Comparison of ENCODE assay signal across 8 cellular contexts in genomic region chr1:155000475-155000724, GRCh38. TPM values are rescaled to one million over a fixed set of nuclear protein-coding genes. Genes with fewer than 3 reads are reported as not detected.
DNase-seq lines count a peak whose midpoint lies in the region; ATAC-seq lines count a peak whose summit lies in the region.

No MANE protein-coding gene starts in this region.

- H3K4me3 ChIP-seq in iPS-15b (ENCODE audit: low read depth, low read length) = peak overlapping the region; percentile 89

- H3K9me3 Mint-ChIP-seq in activated T-helper 17 cell treated with anti-CD3 and anti-CD28 coated beads, Interleukin-2, amount 50 U/mL, for 72 hours = no peaks in the 10 kb centered on the region
- H3K9me3 Mint-ChIP-seq in stimulated activated naive B cell treated with anti-CD40 and anti-IgM and Interleukin-4, amounts not matched to agents 10 μg/mL and 1 μg/mL and 100 μg/mL, for 72 hours = no peaks in the 10 kb centered on the region

- peak overlapping the region; percentile 93 for H3K27ac Mint-ChIP-seq in activated T-helper 17 cell treated with anti-CD3 and anti-CD28 coated beads, Interleukin-2, amount 50 U/mL, for 72 hours
- H3K27ac Mint-ChIP-seq in stimulated activated naive B cell treated with anti-CD40 and anti-IgM and Interleukin-4, amounts not matched to agents 10 μg/mL and 1 μg/mL and 100 μg/mL, for 72 hours = peak overlapping the region; percentile 95

- H3K4me1 Mint-ChIP-seq in activated T-helper 17 cell treated with anti-CD3 and anti-CD28 coated beads, Interleukin-2, amount 50 U/mL, for 72 hours = peaks cover 34% of the 10 kb centered on the region
- H3K4me1 Mint-ChIP-seq in stimulated activated naive B cell treated with anti-CD40 and anti-IgM and Interleukin-4, amounts not matched to agents 10 μg/mL and 1 μg/mL and 100 μg/mL, for 72 hours = peaks cover 32 to 66% of the 10 kb centered on the region in 2 donors

- peak overlapping the region; percentile 91 for H3K4me3 Mint-ChIP-seq in activated T-helper 17 cell treated with anti-CD3 and anti-CD28 coated beads, Interleukin-2, amount 50 U/mL, for 72 hours
- peak overlapping the region; percentile 97 to 98 for H3K4me3 Mint-ChIP-seq in stimulated activated naive B cell treated with anti-CD40 and anti-IgM and Interleukin-4, amounts not matched to agents 10 μg/mL and 1 μg/mL and 100 μg/mL, for 72 hours

- ATAC-seq in activated T-helper 17 cell treated with anti-CD3 and anti-CD28 coated beads, Interleukin-2, amount 50 U/mL, for 72 hours (replicated peaks) = no peak
- ATAC-seq in stimulated activated naive B cell treated with anti-CD40 and anti-IgM and Interleukin-4, amounts not matched to agents 10 μg/mL and 1 μg/mL and 100 μg/mL, for 72 hours (replicated peaks) = peak in 1 of 2 donors; percentile 1
- no peak for ATAC-seq in GM21529 (IDR thresholded peaks at IDR 0.05; ENCODE audit: unreplicated experiment)

- H3K27me3 Mint-ChIP-seq in activated T-helper 17 cell treated with anti-CD3 and anti-CD28 coated beads, Interleukin-2, amount 50 U/mL, for 72 hours = no peaks in the 10 kb centered on the region
- no peaks in the 10 kb centered on the region for H3K27me3 Mint-ChIP-seq in stimulated activated naive B cell treated with anti-CD40 and anti-IgM and Interleukin-4, amounts not matched to agents 10 μg/mL and 1 μg/mL and 100 μg/mL, for 72 hours

- no peaks in the 10 kb centered on the region for H3K36me3 ChIP-seq in iPS-15b (ENCODE audit: control insufficient read depth, insufficient read depth, low read length)

- peaks cover 9% of the 10 kb centered on the region for H3K4me1 ChIP-seq in iPS-15b (ENCODE audit: control insufficient read depth, insufficient read depth, low read length)

- H3K27me3 ChIP-seq in iPS-15b (ENCODE audit: control insufficient read depth, insufficient read depth, low read length) = peaks cover 5% of the 10 kb centered on the region

- peaks cover 31% of the 10 kb centered on the region for H3K36me3 Mint-ChIP-seq in activated T-helper 17 cell treated with anti-CD3 and anti-CD28 coated beads, Interleukin-2, amount 50 U/mL, for 72 hours (ENCODE audit: low read depth)
- peaks cover 3% of the 10 kb centered on the region in 2 donors for H3K36me3 Mint-ChIP-seq in stimulated activated naive B cell treated with anti-CD40 and anti-IgM and Interleukin-4, amounts not matched to agents 10 μg/mL and 1 μg/mL and 100 μg/mL, for 72 hours

- H3K9ac ChIP-seq in iPS-15b (ENCODE audit: low read depth, low read length) = peak overlapping the region; percentile 54

- H3K9me3 ChIP-seq in iPS-15b (ENCODE audit: control insufficient read depth, insufficient read depth, low read length) = no peaks in the 10 kb centered on the region

- DNase-seq in NCI-H345 (lab: John Stamatoyannopoulos, UW) (peak; percentile 85), NCI-H345 treated with DMSO at 0.1 percent for 48 hours (lab: John Stamatoyannopoulos, UW; ENCODE audit: unreplicated experiment) (no peak), foreskin melanocyte (no peak)
- no peak for DNase-seq in stimulated activated naive B cell treated with anti-CD40 and anti-IgM and Interleukin-4, amounts not matched to agents 10 μg/mL and 1 μg/mL and 100 μg/mL, for 72 hours
- DNase-seq in stimulated activated CD4-positive, alpha-beta T cell treated with anti-CD3 and anti-CD28 coated beads, Interleukin-12 subunit alpha, Interleukin-12 subunit beta, amount 100 ng/mL, for 4 hours = no peak

RNA-seq across cellular contexts. Expression of gene ZBTB7B, which starts 2.2 kb away (rescaled TPM):
- total RNA-seq in activated T-helper 17 cell treated with anti-CD3 and anti-CD28 coated beads, Interleukin-2, amount 50 U/mL, for 72 hours = 100 to 1,000 TPM in 1 of 2 donors, 10 to 100 TPM in 1; 94.5 to 140 TPM

RNA-seq across cellular contexts. Expression of gene LENEP, which starts 7.0 kb away (rescaled TPM):
- total RNA-seq in activated T-helper 17 cell treated with anti-CD3 and anti-CD28 coated beads, Interleukin-2, amount 50 U/mL, for 72 hours = under 1 TPM; 0.77 to 0.97 TPM

RNA-seq across cellular contexts. Expression of gene FLAD1, which starts 17.3 kb away (rescaled TPM):
- 10 to 100 TPM; 34.6 to 68.3 TPM for total RNA-seq in activated T-helper 17 cell treated with anti-CD3 and anti-CD28 coated beads, Interleukin-2, amount 50 U/mL, for 72 hours

RNA-seq across cellular contexts. Expression of gene CKS1B, which starts 25.9 kb away (rescaled TPM):
- 100 to 1,000 TPM; 162 to 188 TPM for total RNA-seq in activated T-helper 17 cell treated with anti-CD3 and anti-CD28 coated beads, Interleukin-2, amount 50 U/mL, for 72 hours

RNA-seq across cellular contexts. Expression of gene SHC1, which starts 29.9 kb away (rescaled TPM):
- total RNA-seq in activated T-helper 17 cell treated with anti-CD3 and anti-CD28 coated beads, Interleukin-2, amount 50 U/mL, for 72 hours = 10 to 100 TPM; 60.9 to 62.0 TPM
